ENCODE assay signal across 10 cellular contexts in the genomic region with DNA sequence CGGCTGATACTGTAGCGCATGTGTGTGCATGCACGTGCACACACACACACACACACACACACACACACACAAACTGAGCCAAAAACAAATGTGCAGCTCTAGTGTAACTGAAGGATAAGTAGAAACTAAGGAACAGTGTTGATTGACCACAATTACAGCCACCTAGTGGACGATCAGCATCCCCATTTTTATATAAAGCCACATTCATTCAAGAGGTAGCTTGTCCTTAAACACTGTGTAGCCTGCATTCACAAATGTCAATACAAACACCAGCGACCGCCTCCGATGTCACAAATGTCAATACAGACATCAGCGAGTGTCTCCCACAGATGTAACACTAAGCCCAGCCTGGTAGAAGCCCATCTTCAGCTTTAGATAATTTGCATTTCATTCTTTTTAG.
DNase-seq lines count a peak whose midpoint lies in the region; ATAC-seq, FAIRE-seq and TF ChIP-seq lines count a peak whose summit lies in the region.
"Had no signal": no experiment of that assay in that cellular context is flagged by ENCODE, and none has a peak within 500 bp of the region (broad histone marks: within the 10 kb centered on the region; RNA-seq: fewer than 3 reads in every experiment).

No MANE protein-coding gene starts in this region.

- peaks cover 0 to 3% (median 0%) of the 10 kb centered on the region in 7 donors for H3K4me1 Mint-ChIP-seq in naive thymus-derived CD4-positive, alpha-beta T cell

- intact Hi-C loops in K562 (cut with micrococcal nuclease) (no loop called here), HepG2 (cut with micrococcal nuclease; ENCODE audit: unreplicated experiment) (loop anchor here (1.0 kb wide), 1 partner anchor 389 kb away; no protein-coding TSS in a partner anchor)
- intact Hi-C loops in naive thymus-derived CD4-positive, alpha-beta T cell (cut with micrococcal nuclease), result no loop called here

- CTCF ChIA-PET in K562 (lab: Yijun Ruan, JAX; ENCODE audit: low intra/inter-chr PET ratio) (no interaction called here), HepG2 (lab: Yijun Ruan, JAX; ENCODE audit: low intra/inter-chr PET ratio, low total read pairs) (no interaction called here)
- CTCF ChIA-PET in naive thymus-derived CD4-positive, alpha-beta T cell (lab: Charles Lee), result interaction anchor here (0.7 to 1.7 kb wide), 3 partner anchors 33 to 144 kb away, joined by 3 to 4 read pairs (median 3); no protein-coding TSS in a partner anchor

- no peaks in the 10 kb centered on the region for H4K20me1 ChIP-seq in KMS-11 (ENCODE audit: insufficient read depth)
- H4K20me1 ChIP-seq in K562 (replicated peaks; ENCODE audit: control insufficient read depth, insufficient read depth, low read length), result no peaks in the 10 kb centered on the region
- no peaks in the 10 kb centered on the region for H4K20me1 ChIP-seq in HepG2 (ENCODE audit: insufficient read depth, low read length)

- H3K4me3 ChIP-seq in KMS-11 (IDR thresholded peaks at IDR 0.05; ENCODE audit: insufficient read depth, low read depth, low read length), result no peak overlapping the region
- H3K4me3 ChIP-seq in K562, result no peak overlapping the region
- H3K4me3 ChIP-seq in HepG2 (replicated peaks in 1 of 3; ENCODE audit: insufficient read depth in 1 of 3, low read depth in 2 of 3, low read length in 3 of 3), result no peak overlapping the region
- no peak overlapping the region for H3K4me3 ChIP-seq in naive thymus-derived CD4-positive, alpha-beta T cell (ENCODE audit: low read length)

- TF ChIP-seq CTCF in KMS-11 (conservative IDR thresholded peaks at IDR 0.05; ENCODE audit: low read depth, low read length) (peak; percentile 56), K562 (IDR thresholded peaks at IDR 0.05 in 2 of 3, conservative IDR thresholded peaks at IDR 0.05 in 1 of 3; ENCODE audit: insufficient read depth in 2 of 3, low read depth in 1 of 3, low read length in 3 of 3) (no peak; a peak in 1 of 6 replicates), HepG2 (CRISPR knock-in tag; IDR thresholded peaks at IDR 0.05) (peak; percentile 22; the same call in 1 of the 2 replicates)

- H3K27me3 ChIP-seq in KMS-11 (ENCODE audit: insufficient read depth, low read depth) (no peaks in the 10 kb centered on the region), K562 (ENCODE audit: control insufficient read depth in 2 of 2, insufficient read depth in 2 of 2, low read length in 2 of 2) (no peaks in the 10 kb centered on the region), HepG2 (ENCODE audit: control insufficient read depth in 1 of 2, insufficient read depth in 2 of 2, low read length in 2 of 2) (no peaks in the 10 kb centered on the region; a peak in 1 of 5 replicates)
- H3K27me3 ChIP-seq in naive thymus-derived CD4-positive, alpha-beta T cell (ENCODE audit: control insufficient read depth in 2 of 2, insufficient read depth in 2 of 2, low read length in 2 of 2), result no peaks in the 10 kb centered on the region

- BruUV-seq in K562 (replicated peaks; lab: Mats Ljungman, UMichigan) (no TSS peak), HepG2 (replicated peaks; lab: Mats Ljungman, UMichigan) (no TSS peak)

- no peaks in the 10 kb centered on the region for H3K9me3 ChIP-seq in K562 (replicated peaks; ENCODE audit: control insufficient read depth, insufficient read depth, low read depth, low read length)
- H3K9me3 ChIP-seq in HepG2 (ENCODE audit: low read length), result no peaks in the 10 kb centered on the region
- no peaks in the 10 kb centered on the region for H3K9me3 ChIP-seq in naive thymus-derived CD4-positive, alpha-beta T cell (ENCODE audit: control insufficient read depth in 2 of 3, low read length in 3 of 3)

- no peaks in the 10 kb centered on the region for H3K27me3 Mint-ChIP-seq in naive thymus-derived CD4-positive, alpha-beta T cell

- H2AFZ ChIP-seq in KMS-11 (ENCODE audit: low read depth), result no peak overlapping the region
- H2AFZ ChIP-seq in K562 (ENCODE audit: low read depth, low read length), result no peak overlapping the region
- no peak overlapping the region for H2AFZ ChIP-seq in HepG2 (ENCODE audit: low read length)

- H3K9me1 ChIP-seq in K562 (ENCODE audit: control insufficient read depth, insufficient read depth, low read length), result no peaks in the 10 kb centered on the region

- WGBS in K562 (ENCODE audit: insufficient coverage, low coverage, missing lambda C conversion rate), result 39% methylated on average over 8 of the region's 8 CpGs
- 91% methylated on average over 8 of the region's 8 CpGs for WGBS in HepG2 (ENCODE audit: low lambda C conversion rate)

- in situ Hi-C loops in K562 (cut with MboI) (no loop called here), HepG2 (cut with HindIII; ENCODE audit: extremely low pct_ligation_motif_present, low pct_unique_long_range_greater_than_20kb) (no loop called here)

- H3K27ac ChIP-seq in KMS-11 (no peak overlapping the region), K562 (ENCODE audit: extremely low read depth, low read depth, low read length) (no peak overlapping the region), HepG2 (ENCODE audit: extremely low read length, insufficient read depth, low read length) (no peak overlapping the region)
- H3K27ac ChIP-seq in naive thymus-derived CD4-positive, alpha-beta T cell (ENCODE audit: low read depth, low read length), result no peak overlapping the region

- TF ChIP-seq RAD21 in K562 (CRISPR knock-in tag; conservative IDR thresholded peaks at IDR 0.05 in 1 of 2, IDR thresholded peaks at IDR 0.05 in 1 of 2) (no peak), HepG2 (CRISPR knock-in tag; IDR thresholded peaks at IDR 0.05) (no peak)

- POLR2A ChIA-PET in K562 (lab: Yijun Ruan, JAX), result no interaction called here
- POLR2A ChIA-PET in HepG2 (lab: Yijun Ruan, JAX), result no interaction called here
- POLR2A ChIA-PET in naive thymus-derived CD4-positive, alpha-beta T cell (lab: Charles Lee), result no interaction called here

- H3K9ac ChIP-seq in KMS-11 (no peak overlapping the region), K562 (ENCODE audit: insufficient read depth in 1 of 2, low read depth in 2 of 2, low read length in 2 of 2) (no peak overlapping the region), HepG2 (ENCODE audit: insufficient read depth, low read depth, low read length) (no peak overlapping the region)

- DNase-seq in COLO829 (ENCODE audit: low spot score) (peak; percentile 26), K562 (ENCODE audit: extremely low read depth in 1 of 4, low spot score in 3 of 4) (no peak), HepG2 (ENCODE audit: low spot score) (no peak), NCI-H2171 treated with DMSO at 0.1 percent for 48 hours (lab: John Stamatoyannopoulos, UW) (no peak)
- no peak for DNase-seq in activated CD8-positive, alpha-beta memory T cell treated with anti-CD3 and anti-CD28 coated beads, Interleukin-2, amount 50 U/mL, for 48 hours
- DNase-seq in naive thymus-derived CD4-positive, alpha-beta T cell, result no peak
- DNase-seq: activated CD4-positive, alpha-beta T cell treated with anti-CD3 and anti-CD28 coated beads for 48 hours had no signal

- ATAC-seq in K562 (no peak), HepG2 (0 out of 3 replicates have a peak, but pooled peaks have one; percentile 41), HG02870 (IDR thresholded peaks at IDR 0.05; ENCODE audit: unreplicated experiment) (no peak)
- no peak for ATAC-seq in naive thymus-derived CD4-positive, alpha-beta T cell

- H3K79me2 ChIP-seq in KMS-11 (ENCODE audit: insufficient read depth, low read depth) (no peaks in the 10 kb centered on the region), K562 (ENCODE audit: control insufficient read depth, insufficient read depth, low read length) (no peaks in the 10 kb centered on the region), HepG2 (ENCODE audit: insufficient read depth, low read length) (no peaks in the 10 kb centered on the region)

- FAIRE-seq in K562 (lab: Jason Lieb, UNC) (no peak), HepG2 (lab: Jason Lieb, UNC) (no peak)
- FAIRE-seq: GM18507 had no signal

- H3K4me2 ChIP-seq in KMS-11 (no peak overlapping the region), K562 (ENCODE audit: insufficient read depth, low read length) (no peak overlapping the region), HepG2 (ENCODE audit: low read depth, low read length) (no peak overlapping the region)

- H3K9me3 Mint-ChIP-seq in naive thymus-derived CD4-positive, alpha-beta T cell, result no peaks in the 10 kb centered on the region

- no peak for TF ChIP-seq POLR2A in K562 (conservative IDR thresholded peaks at IDR 0.05)
- TF ChIP-seq POLR2A in HepG2 (IDR thresholded peaks at IDR 0.05; ENCODE audit: insufficient read depth in 1 of 2, low read depth in 2 of 2, low read length in 2 of 2), result no peak

- no peak overlapping the region for H3K27ac Mint-ChIP-seq in naive thymus-derived CD4-positive, alpha-beta T cell

- H3K36me3 ChIP-seq in KMS-11 (ENCODE audit: insufficient read depth) (no peaks in the 10 kb centered on the region), K562 (ENCODE audit: control insufficient read depth, insufficient read depth, low read length) (no peaks in the 10 kb centered on the region), HepG2 (replicated peaks in 1 of 2; ENCODE audit: control insufficient read depth in 1 of 2, insufficient read depth in 2 of 2, low read length in 2 of 2) (no peaks in the 10 kb centered on the region)
- no peaks in the 10 kb centered on the region for H3K36me3 ChIP-seq in naive thymus-derived CD4-positive, alpha-beta T cell (ENCODE audit: control insufficient read depth in 2 of 3, insufficient read depth in 3 of 3, low read length in 3 of 3)

- no peaks in the 10 kb centered on the region for H3K4me1 ChIP-seq in KMS-11 (ENCODE audit: low read depth, poor library complexity, severe bottlenecking)
- no peaks in the 10 kb centered on the region for H3K4me1 ChIP-seq in K562 (replicated peaks in 1 of 2; ENCODE audit: control insufficient read depth in 2 of 2, insufficient read depth in 2 of 2, low read length in 2 of 2)
- H3K4me1 ChIP-seq in HepG2 (ENCODE audit: insufficient read depth, low read length), result no peaks in the 10 kb centered on the region
- no peaks in the 10 kb centered on the region for H3K4me1 ChIP-seq in naive thymus-derived CD4-positive, alpha-beta T cell (ENCODE audit: control insufficient read depth in 2 of 2, insufficient read depth in 2 of 2, low read length in 2 of 2)

- peaks cover 0 to 23% (median 11%) of the 10 kb centered on the region in 5 donors for H3K36me3 Mint-ChIP-seq in naive thymus-derived CD4-positive, alpha-beta T cell

- no peak overlapping the region for H3K4me3 Mint-ChIP-seq in naive thymus-derived CD4-positive, alpha-beta T cell

- TF ChIP-seq EP300 in K562 (IDR thresholded peaks at IDR 0.05; ENCODE audit: low read length) (no peak), HepG2 (IDR thresholded peaks at IDR 0.05; ENCODE audit: low read depth in 2 of 2, low read length in 2 of 2) (no peak), HepG2 (CRISPR knock-in tag; IDR thresholded peaks at IDR 0.05; ENCODE audit: borderline replicate concordance) (no peak)

TF ChIP-seq in K562, 482 proteins besides CTCF, POLR2A, EP300 and RAD21 (continues in another document):
- TF ChIP-seq ZNF121 (CRISPR knock-in tag; conservative IDR thresholded peaks at IDR 0.05), result no peak

TF ChIP-seq in HepG2, 621 proteins besides CTCF, POLR2A, EP300 and RAD21 (continues in another document):
- TF ChIP-seq HOXA3 (CRISPR knock-in tag; IDR thresholded peaks at IDR 0.05) (no peak), ZNF781 (CRISPR knock-in tag; IDR thresholded peaks at IDR 0.05; ENCODE audit: borderline replicate concordance, not compliant biosample characterization) (no peak)

Comparison
In these comparisons a context has a peak if more than half of its experiments do, and no peak if none do; other contexts are left out.
1. CTCF ChIP-seq: peak in KMS-11 (single experiment) and HepG2 (single experiment); none in K562 (0 of 3).